1 cellular context compared by ENCODE assay signal in the genomic region with DNA sequence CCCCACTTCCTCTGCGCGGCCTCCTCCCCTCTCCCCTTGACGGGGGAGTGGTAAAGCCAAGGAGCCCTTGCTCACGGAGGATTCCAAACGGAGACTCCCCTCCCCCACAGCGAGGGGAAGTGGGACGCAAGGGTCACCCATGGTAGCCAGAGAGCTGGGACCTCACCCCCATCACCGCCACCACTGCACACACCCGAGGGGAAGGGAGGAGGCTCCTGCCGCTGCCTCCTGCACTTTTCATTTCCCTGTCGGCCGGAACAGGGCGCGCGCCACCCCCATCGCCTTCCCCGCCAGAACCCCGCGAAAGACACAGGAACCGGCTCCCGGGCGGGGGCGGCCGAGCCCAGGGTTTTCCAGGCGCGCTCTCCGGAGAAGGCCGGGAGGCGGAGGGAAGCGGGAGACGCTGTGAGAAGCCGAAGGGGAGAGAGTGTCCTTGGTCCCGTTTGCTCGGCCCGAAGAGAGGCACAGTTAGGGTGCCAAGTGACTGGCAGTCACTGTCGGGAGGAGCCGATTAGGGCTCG.
TF ChIP-seq lines count a peak whose summit lies in the region.

No MANE protein-coding gene starts in this region.

TF ChIP-seq in HEK293, 187 proteins besides CTCF, POLR2A, EP300 and RAD21 (continued from another document and continues in another):
- TF ChIP-seq, protein P1, sequence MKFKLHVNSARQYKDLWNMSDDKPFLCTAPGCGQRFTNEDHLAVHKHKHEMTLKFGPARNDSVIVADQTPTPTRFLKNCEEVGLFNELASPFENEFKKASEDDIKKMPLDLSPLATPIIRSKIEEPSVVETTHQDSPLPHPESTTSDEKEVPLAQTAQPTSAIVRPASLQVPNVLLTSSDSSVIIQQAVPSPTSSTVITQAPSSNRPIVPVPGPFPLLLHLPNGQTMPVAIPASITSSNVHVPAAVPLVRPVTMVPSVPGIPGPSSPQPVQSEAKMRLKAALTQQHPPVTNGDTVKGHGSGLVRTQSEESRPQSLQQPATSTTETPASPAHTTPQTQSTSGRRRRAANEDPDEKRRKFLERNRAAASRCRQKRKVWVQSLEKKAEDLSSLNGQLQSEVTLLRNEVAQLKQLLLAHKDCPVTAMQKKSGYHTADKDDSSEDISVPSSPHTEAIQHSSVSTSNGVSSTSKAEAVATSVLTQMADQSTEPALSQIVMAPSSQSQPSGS (tag by site-specific recombination; IDR thresholded peaks at IDR 0.05; ENCODE audit: low read depth) = no peak
- TF ChIP-seq KLF16 (tag by site-specific recombination; IDR thresholded peaks at IDR 0.05) (no peak), SP3 (tag by site-specific recombination; IDR thresholded peaks at IDR 0.05) (peak; percentile 54; the same call in 1 of the 2 replicates), ZNF433 (tag by site-specific recombination; IDR thresholded peaks at IDR 0.05; ENCODE audit: low read depth) (no peak), ZNF707 (tag by site-specific recombination; IDR thresholded peaks at IDR 0.05) (no peak), ZNF48 (tag by site-specific recombination; IDR thresholded peaks at IDR 0.05) (no peak), ZNF221 (tag by site-specific recombination; IDR thresholded peaks at IDR 0.05; ENCODE audit: borderline replicate concordance) (no peak), ZNF76 (tag by site-specific recombination; IDR thresholded peaks at IDR 0.05; ENCODE audit: borderline replicate concordance, low read depth) (no peak), ZNF223 (tag by site-specific recombination; IDR thresholded peaks at IDR 0.05) (no peak), RBAK (tag by site-specific recombination; IDR thresholded peaks at IDR 0.05) (no peak), ZNF530 (tag by site-specific recombination; IDR thresholded peaks at IDR 0.05; ENCODE audit: low read depth) (no peak), MZF1 (tag by site-specific recombination; IDR thresholded peaks at IDR 0.05; ENCODE audit: borderline replicate concordance) (no peak), ZBTB20 (tag by site-specific recombination; IDR thresholded peaks at IDR 0.05) (peak; percentile 94), ZNF548 (tag by site-specific recombination; IDR thresholded peaks at IDR 0.05) (no peak), ZNF302 (tag by site-specific recombination; IDR thresholded peaks at IDR 0.05; ENCODE audit: low read depth) (no peak), ZNF843 (tag by site-specific recombination; IDR thresholded peaks at IDR 0.05) (no peak), BCL11A (tag by site-specific recombination; IDR thresholded peaks at IDR 0.05; ENCODE audit: low read depth) (no peak), ZNF37A (tag by site-specific recombination; IDR thresholded peaks at IDR 0.05) (no peak), ZNF837 (tag by site-specific recombination; IDR thresholded peaks at IDR 0.05) (no peak), PBX3 (CRISPR knock-in tag; IDR thresholded peaks at IDR 0.05) (no peak), ZNF501 (tag by site-specific recombination; IDR thresholded peaks at IDR 0.05) (no peak; the same call in 1 of the 2 replicates), PRDM6 (tag by site-specific recombination; IDR thresholded peaks at IDR 0.05) (no peak), KLF7 (tag by site-specific recombination; IDR thresholded peaks at IDR 0.05; ENCODE audit: borderline replicate concordance) (no peak), ZFHX2 (tag by site-specific recombination; conservative IDR thresholded peaks at IDR 0.05) (peak; percentile 57; the same call in 1 of the 2 replicates), ZNF138 (tag by site-specific recombination; IDR thresholded peaks at IDR 0.05; ENCODE audit: borderline replicate concordance) (no peak), ZNF366 (tag by site-specific recombination; conservative IDR thresholded peaks at IDR 0.05) (no peak), ZSCAN18 (tag by site-specific recombination; IDR thresholded peaks at IDR 0.05) (no peak), ZNF776 (tag by site-specific recombination; IDR thresholded peaks at IDR 0.05; ENCODE audit: borderline replicate concordance) (no peak), ZNF174 (tag by site-specific recombination; IDR thresholded peaks at IDR 0.05) (no peak), ZNF148 (tag by site-specific recombination; IDR thresholded peaks at IDR 0.05; ENCODE audit: borderline replicate concordance) (no peak), ZNF211 (tag by site-specific recombination; IDR thresholded peaks at IDR 0.05; ENCODE audit: low read depth) (no peak), ZNF660 (tag by site-specific recombination; IDR thresholded peaks at IDR 0.05) (no peak), ZBTB8A (tag by site-specific recombination; IDR thresholded peaks at IDR 0.05) (0 out of 2 replicates have a peak, but pooled peaks have one; percentile 62), ZEB2 (tag by site-specific recombination; IDR thresholded peaks at IDR 0.05) (no peak), ZNF658 (tag by site-specific recombination; IDR thresholded peaks at IDR 0.05) (no peak), EGR2 (tag by site-specific recombination; IDR thresholded peaks at IDR 0.05; ENCODE audit: low read depth) (peak; percentile 48; the same call in 1 of the 2 replicates), ZNF19 (tag by site-specific recombination; IDR thresholded peaks at IDR 0.05; ENCODE audit: low read depth) (no peak), GLI2 (tag by site-specific recombination; IDR thresholded peaks at IDR 0.05; ENCODE audit: borderline replicate concordance, low read depth) (no peak), GLIS2 (tag by site-specific recombination; IDR thresholded peaks at IDR 0.05) (peak; percentile 89), ZNF2 (tag by site-specific recombination; IDR thresholded peaks at IDR 0.05) (0 out of 2 replicates have a peak, but pooled peaks have one; percentile 62), ZBTB49 (tag by site-specific recombination; IDR thresholded peaks at IDR 0.05; ENCODE audit: low read depth) (no peak)
- TF ChIP-seq, protein P2, sequence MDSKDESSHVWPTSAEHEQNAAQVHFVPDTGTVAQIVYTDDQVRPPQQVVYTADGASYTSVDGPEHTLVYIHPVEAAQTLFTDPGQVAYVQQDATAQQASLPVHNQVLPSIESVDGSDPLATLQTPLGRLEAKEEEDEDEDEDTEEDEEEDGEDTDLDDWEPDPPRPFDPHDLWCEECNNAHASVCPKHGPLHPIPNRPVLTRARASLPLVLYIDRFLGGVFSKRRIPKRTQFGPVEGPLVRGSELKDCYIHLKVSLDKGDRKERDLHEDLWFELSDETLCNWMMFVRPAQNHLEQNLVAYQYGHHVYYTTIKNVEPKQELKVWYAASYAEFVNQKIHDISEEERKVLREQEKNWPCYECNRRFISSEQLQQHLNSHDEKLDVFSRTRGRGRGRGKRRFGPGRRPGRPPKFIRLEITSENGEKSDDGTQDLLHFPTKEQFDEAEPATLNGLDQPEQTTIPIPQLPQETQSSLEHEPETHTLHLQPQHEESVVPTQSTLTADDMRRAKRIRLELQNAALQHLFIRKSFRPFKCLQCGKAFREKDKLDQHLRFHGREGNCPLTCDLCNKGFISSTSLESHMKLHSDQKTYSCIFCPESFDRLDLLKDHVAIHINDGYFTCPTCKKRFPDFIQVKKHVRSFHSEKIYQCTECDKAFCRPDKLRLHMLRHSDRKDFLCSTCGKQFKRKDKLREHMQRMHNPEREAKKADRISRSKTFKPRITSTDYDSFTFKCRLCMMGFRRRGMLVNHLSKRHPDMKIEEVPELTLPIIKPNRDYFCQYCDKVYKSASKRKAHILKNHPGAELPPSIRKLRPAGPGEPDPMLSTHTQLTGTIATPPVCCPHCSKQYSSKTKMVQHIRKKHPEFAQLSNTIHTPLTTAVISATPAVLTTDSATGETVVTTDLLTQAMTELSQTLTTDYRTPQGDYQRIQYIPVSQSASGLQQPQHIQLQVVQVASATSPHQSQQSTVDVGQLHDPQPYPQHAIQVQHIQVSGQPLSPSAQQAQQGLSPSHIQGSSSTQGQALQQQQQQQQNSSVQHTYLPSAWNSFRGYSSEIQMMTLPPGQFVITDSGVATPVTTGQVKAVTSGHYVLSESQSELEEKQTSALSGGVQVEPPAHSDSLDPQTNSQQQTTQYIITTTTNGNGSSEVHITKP (tag by site-specific recombination; IDR thresholded peaks at IDR 0.05) = peak; percentile 85
- TF ChIP-seq, protein P3, sequence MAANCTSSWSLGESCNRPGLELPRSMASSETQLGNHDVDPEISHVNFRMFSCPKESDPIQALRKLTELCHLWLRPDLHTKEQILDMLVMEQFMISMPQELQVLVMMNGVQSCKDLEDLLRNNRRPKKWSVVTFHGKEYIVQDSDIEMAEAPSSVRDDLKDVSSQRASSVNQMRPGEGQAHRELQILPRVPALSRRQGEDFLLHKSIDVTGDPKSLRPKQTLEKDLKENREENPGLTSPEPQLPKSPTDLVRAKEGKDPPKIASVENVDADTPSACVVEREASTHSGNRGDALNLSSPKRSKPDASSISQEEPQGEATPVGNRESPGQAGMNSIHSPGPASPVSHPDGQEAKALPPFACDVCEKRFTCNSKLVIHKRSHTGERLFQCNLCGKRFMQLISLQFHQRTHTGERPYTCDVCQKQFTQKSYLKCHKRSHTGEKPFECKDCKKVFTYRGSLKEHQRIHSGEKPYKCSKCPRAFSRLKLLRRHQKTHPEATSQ (tag by site-specific recombination; IDR thresholded peaks at IDR 0.05) = no peak
